Comparison of ENCODE assay signal across 18 cellular contexts in genomic region chr1:115762792-115763191, GRCh38. TPM values are rescaled to one million over a fixed set of nuclear protein-coding genes. Genes with fewer than 3 reads are reported as not detected.
A peak's percentile ranks its signal among the peaks of the same experiment; 100 is the strongest.
DNase-seq lines count a peak whose midpoint lies in the region; ATAC-seq, FAIRE-seq and TF ChIP-seq lines count a peak whose summit lies in the region.
"Had no signal": no experiment of that assay in that cellular context is flagged by ENCODE, and none has a peak within 500 bp of the region (broad histone marks: within the 10 kb centered on the region; RNA-seq: fewer than 3 reads in every experiment).

No MANE protein-coding gene starts in this region.

- no peaks in the 10 kb centered on the region for H4K20me1 ChIP-seq in H1 (replicated peaks in 1 of 2; ENCODE audit: control insufficient read depth in 1 of 2, insufficient read depth in 2 of 2, low read length in 2 of 2)
- H4K20me1 ChIP-seq: BLaER1 treated with 17β-estradiol and CSF1 and Interleukin-3, amounts not matched to agents 10 nM and 100 nM had no signal

- WGBS in heart right ventricle, 2 donors = 65 to 75% methylated on average over 3 of the region's 3 CpGs
- WGBS in H1 (ENCODE audit: extremely low coverage in 1 of 2, insufficient coverage in 1 of 2, insufficient read length in 1 of 2, insufficient replicate concordance in 2 of 2, low coverage in 1 of 2, low lambda C conversion rate in 2 of 2, missing lambda C conversion rate in 1 of 2), 2 experiments = 94% methylated on average over 3 of the region's 3 CpGs; no CpG with 5 or more reads in 1 of the 2 experiments
- WGBS in psoas muscle, 3 donors = 57 to 79% (median 76%) methylated on average over 3 of the region's 3 CpGs

- no peak overlapping the region for H4K5ac ChIP-seq in H1 (ENCODE audit: insufficient read length, low read depth, low read length)

- H3K27me3 Mint-ChIP-seq in chondrocyte (ENCODE audit: low read depth) = peaks cover 8% of the 10 kb centered on the region
- H3K27me3 Mint-ChIP-seq: CD4-positive, CD25-positive, alpha-beta regulatory T cell had no signal

- POLR2A ChIA-PET in H1 (lab: Charles Lee; ENCODE audit: partially characterized antibody) = no interaction called here

- H3K9ac ChIP-seq in H1 (replicated peaks in 1 of 4; ENCODE audit: extremely low read depth in 1 of 4, low read depth in 3 of 4, low read length in 3 of 4) = no peak overlapping the region
- H3K9ac ChIP-seq: BLaER1 treated with 17β-estradiol and CSF1 and Interleukin-3, amounts not matched to agents 10 nM and 100 nM had no signal

- H2AFZ ChIP-seq in H1 (ENCODE audit: low read length) = no peak overlapping the region

- H2BK12ac ChIP-seq in H1 (ENCODE audit: low read depth, low read length) = no peak overlapping the region

- no peak for TF ChIP-seq POLR2A in H1 (IDR thresholded peaks at IDR 0.05; ENCODE audit: control extremely low read depth in 1 of 2, low read depth in 2 of 2, low read length in 2 of 2)

- no peak overlapping the region for H3K4me2 ChIP-seq in H1 (ENCODE audit: insufficient read depth in 1 of 2, low read depth in 2 of 2, low read length in 2 of 2)
- H3K4me2 ChIP-seq: BLaER1 treated with 17β-estradiol and CSF1 and Interleukin-3, amounts not matched to agents 10 nM and 100 nM had no signal

- H3K36me3 Mint-ChIP-seq in chondrocyte (ENCODE audit: low read depth) = peaks cover 3% of the 10 kb centered on the region
- H3K36me3 Mint-ChIP-seq: CD4-positive, CD25-positive, alpha-beta regulatory T cell had no signal

- no peak overlapping the region for H4K91ac ChIP-seq in H1 (replicated peaks; ENCODE audit: insufficient read length, low read length)

- H3K18ac ChIP-seq in H1 (ENCODE audit: extremely low read depth, low read length) = no peak overlapping the region

- H3K36me3 ChIP-seq in right atrium auricular region (peaks cover 24% of the 10 kb centered on the region), heart right ventricle (peaks cover 0 to 31% (median 0%) of the 10 kb centered on the region in 9 donors), H1 (ENCODE audit: control insufficient read depth in 2 of 4, insufficient read depth in 4 of 4, low read length in 3 of 4) (no peaks in the 10 kb centered on the region), psoas muscle (ENCODE audit: insufficient read depth in 1 of 2, low read depth in 1 of 2) (peaks cover 3 to 9% of the 10 kb centered on the region in 2 donors)
- H3K36me3 ChIP-seq: BLaER1 treated with 17β-estradiol and CSF1 and Interleukin-3, amounts not matched to agents 10 nM and 100 nM had no signal

- peaks cover 7% of the 10 kb centered on the region for H3K9me3 Mint-ChIP-seq in chondrocyte (ENCODE audit: low read depth)

- no peaks in the 10 kb centered on the region for H3K79me2 ChIP-seq in H1 (ENCODE audit: control insufficient read depth in 1 of 2, insufficient read depth in 2 of 2, low read length in 2 of 2)

- no peak overlapping the region for H4K8ac ChIP-seq in H1 (ENCODE audit: extremely low read depth, insufficient read depth, low read length)

- no peak overlapping the region for H2AK5ac ChIP-seq in H1 (ENCODE audit: low read depth, low read length)

- H3K23ac ChIP-seq in H1 (ENCODE audit: insufficient read length) = no peak overlapping the region

- FAIRE-seq in H1 (lab: Jason Lieb, UNC) = no peak
- FAIRE-seq: GM12878 had no signal

- H3K4me3 Mint-ChIP-seq in chondrocyte (ENCODE audit: unreplicated experiment) = no peak overlapping the region
- H3K4me3 Mint-ChIP-seq: CD4-positive, CD25-positive, alpha-beta regulatory T cell had no signal

- TF ChIP-seq RAD21 in H1 (IDR thresholded peaks at IDR 0.05 in 1 of 2, conservative IDR thresholded peaks at IDR 0.05 in 1 of 2; ENCODE audit: low read depth in 2 of 2, low read length in 2 of 2) = no peak

- no peak overlapping the region for H2BK20ac ChIP-seq in H1 (ENCODE audit: low read length)

- H3K4me1 ChIP-seq in right atrium auricular region (peaks cover 0 to 27% of the 10 kb centered on the region in 2 donors), heart right ventricle (peaks cover 0 to 53% (median 12%) of the 10 kb centered on the region in 9 donors), H1 (replicated peaks in 1 of 4; ENCODE audit: control insufficient read depth in 3 of 4, insufficient read depth in 4 of 4, low read length in 3 of 4) (no peaks in the 10 kb centered on the region), psoas muscle (peaks cover 56% of the 10 kb centered on the region)

- H3K27ac ChIP-seq in right atrium auricular region (peak overlapping the region; percentile 2 to 39), heart right ventricle (peak overlapping the region in 3 of 10 donors; percentile 5 to 30 (median 24)), H1 (ENCODE audit: low read depth, low read length) (no peak overlapping the region), psoas muscle (peak overlapping the region; percentile 67)
- H3K27ac ChIP-seq: BLaER1 treated with 17β-estradiol and CSF1 and Interleukin-3, amounts not matched to agents 10 nM and 100 nM had no signal

- no peak overlapping the region for H3K14ac ChIP-seq in H1 (ENCODE audit: insufficient read length)

- TF ChIP-seq CTCF in right atrium auricular region (IDR thresholded peaks at IDR 0.05) = no peak
- TF ChIP-seq CTCF in heart right ventricle (IDR thresholded peaks at IDR 0.05) = no peak
- no peak for TF ChIP-seq CTCF in H1 (IDR thresholded peaks at IDR 0.05; ENCODE audit: control extremely low read depth in 1 of 3, insufficient read depth in 1 of 3, low read depth in 1 of 3, low read length in 3 of 3)
- TF ChIP-seq CTCF in psoas muscle (IDR thresholded peaks at IDR 0.05) = no peak
- no peak for TF ChIP-seq CTCF in chondrocyte (IDR thresholded peaks at IDR 0.05)

- peaks cover 9% of the 10 kb centered on the region for H3K4me1 Mint-ChIP-seq in chondrocyte (ENCODE audit: low read depth)
- H3K4me1 Mint-ChIP-seq: CD4-positive, CD25-positive, alpha-beta regulatory T cell had no signal

- no peaks in the 10 kb centered on the region for H3K23me2 ChIP-seq in H1 (ENCODE audit: low read depth, low read length)

- no peak overlapping the region for H3K56ac ChIP-seq in H1 (replicated peaks; ENCODE audit: insufficient read length, low read depth, low read length)

- no peaks in the 10 kb centered on the region for H3K79me1 ChIP-seq in H1 (ENCODE audit: low read depth, low read length)

- TF ChIP-seq EP300 in H1 (IDR thresholded peaks at IDR 0.05; ENCODE audit: borderline replicate concordance in 1 of 2, low read depth in 2 of 2, low read length in 2 of 2) = no peak

- DNase-seq in right atrium auricular region (ENCODE audit: low spot score) (no peak), heart right ventricle (no peak), H1 (ENCODE audit: low read depth in 1 of 2, low spot score in 2 of 2) (no peak), psoas muscle (no peak), chondrocyte (ENCODE audit: low spot score) (no peak), retina (no peak)
- DNase-seq: ACHN; CD4-positive, CD25-positive, alpha-beta regulatory T cell; DMS79; GOT3; IMR-90 had no signal

- intact Hi-C loops in heart right ventricle (cut with DNase I) = loop anchor here in 6 of 10 donors (5.0 to 10.0 kb wide), 4 partner anchors 35 to 148 kb away; no protein-coding TSS in a partner anchor
- intact Hi-C loops in psoas muscle (cut with DNase I) = no loop called here

- CTCF ChIA-PET in H1 (lab: Charles Lee; ENCODE audit: partially characterized antibody) = interaction anchor here (1.6 to 16.1 kb wide), 6 partner anchors 8 to 625 kb away, joined by 4 to 370 read pairs (median 28); no protein-coding TSS in a partner anchor

- no peak overlapping the region for H2BK5ac ChIP-seq in H1 (ENCODE audit: low read depth, low read length)

- no peak overlapping the region for H3K27ac Mint-ChIP-seq in chondrocyte (ENCODE audit: unreplicated experiment)
- H3K27ac Mint-ChIP-seq: CD4-positive, CD25-positive, alpha-beta regulatory T cell had no signal

- H3K9me3 ChIP-seq in right atrium auricular region (no peaks in the 10 kb centered on the region), heart right ventricle (peaks cover 0 to 11% (median 0%) of the 10 kb centered on the region in 11 donors), H1 (ENCODE audit: insufficient read depth in 2 of 2, low read depth in 1 of 2, low read length in 1 of 2) (no peaks in the 10 kb centered on the region; a peak in 1 of 4 replicates), psoas muscle (peaks cover 3% of the 10 kb centered on the region)

- H3K4me3 ChIP-seq in right atrium auricular region (no peak overlapping the region), heart right ventricle (peak overlapping the region in 4 of 10 donors; percentile 30 to 69 (median 48)), H1 (ENCODE audit: extremely low read depth in 1 of 4, insufficient read depth in 2 of 4, low read depth in 3 of 4, low read length in 4 of 4) (no peak overlapping the region), psoas muscle (peak overlapping the region; percentile 66)
- H3K4me3 ChIP-seq: BLaER1 treated with 17β-estradiol and CSF1 and Interleukin-3, amounts not matched to agents 10 nM and 100 nM; GM12878 had no signal

- no peaks in the 10 kb centered on the region for H3K27me3 ChIP-seq in right atrium auricular region
- no peaks in the 10 kb centered on the region for H3K27me3 ChIP-seq in heart right ventricle
- H3K27me3 ChIP-seq in H1 (replicated peaks in 1 of 4; ENCODE audit: control insufficient read depth in 3 of 4, extremely low read depth in 1 of 4, insufficient read depth in 3 of 4, low read length in 3 of 4) = no peaks in the 10 kb centered on the region
- no peaks in the 10 kb centered on the region for H3K27me3 ChIP-seq in psoas muscle (ENCODE audit: insufficient read depth in 3 of 3, low read length in 2 of 3)
- H3K27me3 ChIP-seq: BLaER1 treated with 17β-estradiol and CSF1 and Interleukin-3, amounts not matched to agents 10 nM and 100 nM had no signal

- H2BK15ac ChIP-seq in H1 (ENCODE audit: low read length) = no peak overlapping the region

- H2BK120ac ChIP-seq in H1 (replicated peaks; ENCODE audit: low read depth, low read length) = no peak overlapping the region

- no peak overlapping the region for H3K4ac ChIP-seq in H1 (replicated peaks; ENCODE audit: insufficient read length, low read depth, low read length)

- ATAC-seq in heart right ventricle = no peak
- no peak for ATAC-seq in psoas muscle
- ATAC-seq in HG02623 (IDR thresholded peaks at IDR 0.05; ENCODE audit: unreplicated experiment) = no peak
- ATAC-seq: GM12878, HCT116 had no signal

RNA-seq across cellular contexts. Expression of gene CASQ2, which starts 5.7 kb away (rescaled TPM):
- 1,000 to 10,000 TPM in 1 of 2 donors, 100 to 1,000 TPM in 1; 673 to 1,066 TPM for total RNA-seq in right atrium auricular region
- 1,000 to 10,000 TPM in 8 of 10 donors, 100 to 1,000 TPM in 2; 863 to 1,698 (median 1,199) TPM for total RNA-seq in heart right ventricle
- polyA plus RNA-seq in heart right ventricle = 100 to 1,000 TPM; 443 to 484 TPM
- total RNA-seq in H1 (2021; fragmentation: NEBNext Ultra II Directional; extraction: Animal tissue kit (Norgen Biotek cat#: 25700)) = not detected in 2 replicates
- polyA plus RNA-seq in H1 (2011; rRNA removed) = not detected in 2 replicates
- not detected for polyA plus RNA-seq in H1 (2011; cell fraction: cytosol; rRNA removed)
- not detected for polyA plus RNA-seq in H1 (2011; cell fraction: nucleus; rRNA removed)
- polyA plus RNA-seq in H1 (2012, experiment 1 of 2) = not detected in 4 replicates
- polyA plus RNA-seq in H1 (2012, experiment 2 of 2) = not detected
- polyA plus RNA-seq in H1 (2013, experiment 1 of 2) = not detected
- not detected for polyA plus RNA-seq in H1 (2013, experiment 2 of 2)
- polyA minus RNA-seq in H1 (2011; rRNA and poly(A)+ RNA removed) = not detected in 2 replicates
- not detected for polyA minus RNA-seq in H1 (2011; cell fraction: cytosol; rRNA and poly(A)+ RNA removed)
- polyA minus RNA-seq in H1 (2011; cell fraction: nucleus; rRNA and poly(A)+ RNA removed) = not detected
- total RNA-seq in psoas muscle = 100 to 1,000 TPM in 2 of 4 donors, 10 to 100 TPM in 2; 56.4 to 271 (median 148) TPM
- 10 to 100 TPM; 68.3 to 85.0 (median 84.0) TPM for polyA plus RNA-seq in psoas muscle
- total RNA-seq in chondrocyte = not detected in 3 replicates
- total RNA-seq: A172; CD4-positive, CD25-positive, alpha-beta regulatory T cell; G401; GM12878; HT-29; IMR-90 had no signal
- polyA plus RNA-seq: CD4-positive, CD25-positive, alpha-beta regulatory T cell; GM12878; IMR-90 had no signal

Comparison
In these comparisons a context has a peak if more than half of its experiments do, and no peak if none do; other contexts are left out.
1. RNA of gene CASQ2, which starts 5.7 kb away (total RNA-seq): 863 to 1,698 TPM in heart right ventricle, 673 to 1,066 TPM in right atrium auricular region and 56.4 to 271 TPM in psoas muscle; not detected in chondrocyte and not detected in H1; every median in the first group is over 10 times any median in the second.
2. intact Hi-C loops: an anchor here in heart right ventricle (5.0 to 10.0 kb wide); none called in psoas muscle.